25 cellular contexts compared by ENCODE assay signal in genomic region chr3:187636528-187636927, GRCh38. TPM values are rescaled to one million over a fixed set of nuclear protein-coding genes. Genes with fewer than 3 reads are reported as not detected.
DNase-seq lines count a peak whose midpoint lies in the region; ATAC-seq and TF ChIP-seq lines count a peak whose summit lies in the region.
"Had no signal": no experiment of that assay in that cellular context is flagged by ENCODE, and none has a peak within 500 bp of the region (broad histone marks: within the 10 kb centered on the region; RNA-seq: fewer than 3 reads in every experiment).

No MANE protein-coding gene starts in this region.

- DNase-seq in DMS53 (lab: John Stamatoyannopoulos, UW) (peak; percentile 11), DMS53 treated with DMSO at 0.1 percent for 48 hours (lab: John Stamatoyannopoulos, UW; ENCODE audit: unreplicated experiment) (no peak), left lobe of liver (ENCODE audit: low spot score) (no peak), NCI-H524 (lab: John Stamatoyannopoulos, UW) (no peak)
- DNase-seq: 8988T; ACHN; BE2C; C1 segment of cervical spinal cord; CD4-positive, alpha-beta memory T cell; CD4-positive, CD25-positive, alpha-beta regulatory T cell; CD8-positive, alpha-beta memory T cell; COR-L47; DMS 273 treated with DMSO at 0.1 percent for 48 hours; DMS153; DMS79; DND-41; EL; GDM1 had no signal

- peak overlapping the region; percentile 16; the same call in 1 of the 2 replicates for H3K27ac ChIP-seq in 22Rv1
- H3K27ac ChIP-seq: BLaER1 had no signal

- ATAC-seq in left lobe of liver (peak; percentile 27), HG03045 (IDR thresholded peaks at IDR 0.05; ENCODE audit: unreplicated experiment) (no peak)
- ATAC-seq: GM12878 had no signal

- TF ChIP-seq CTCF in 22Rv1 (IDR thresholded peaks at IDR 0.05) = no peak

RNA-seq across cellular contexts. Expression of gene SST, which starts 33.7 kb away (rescaled TPM):
- total RNA-seq in left lobe of liver = not detected
- total RNA-seq: A673; CD4-positive, alpha-beta memory T cell; CD4-positive, CD25-positive, alpha-beta regulatory T cell; CD8-positive, alpha-beta memory T cell; Daoy; G401 had no signal
